ENCODE assay signal across 8 cellular contexts in the genomic region with DNA sequence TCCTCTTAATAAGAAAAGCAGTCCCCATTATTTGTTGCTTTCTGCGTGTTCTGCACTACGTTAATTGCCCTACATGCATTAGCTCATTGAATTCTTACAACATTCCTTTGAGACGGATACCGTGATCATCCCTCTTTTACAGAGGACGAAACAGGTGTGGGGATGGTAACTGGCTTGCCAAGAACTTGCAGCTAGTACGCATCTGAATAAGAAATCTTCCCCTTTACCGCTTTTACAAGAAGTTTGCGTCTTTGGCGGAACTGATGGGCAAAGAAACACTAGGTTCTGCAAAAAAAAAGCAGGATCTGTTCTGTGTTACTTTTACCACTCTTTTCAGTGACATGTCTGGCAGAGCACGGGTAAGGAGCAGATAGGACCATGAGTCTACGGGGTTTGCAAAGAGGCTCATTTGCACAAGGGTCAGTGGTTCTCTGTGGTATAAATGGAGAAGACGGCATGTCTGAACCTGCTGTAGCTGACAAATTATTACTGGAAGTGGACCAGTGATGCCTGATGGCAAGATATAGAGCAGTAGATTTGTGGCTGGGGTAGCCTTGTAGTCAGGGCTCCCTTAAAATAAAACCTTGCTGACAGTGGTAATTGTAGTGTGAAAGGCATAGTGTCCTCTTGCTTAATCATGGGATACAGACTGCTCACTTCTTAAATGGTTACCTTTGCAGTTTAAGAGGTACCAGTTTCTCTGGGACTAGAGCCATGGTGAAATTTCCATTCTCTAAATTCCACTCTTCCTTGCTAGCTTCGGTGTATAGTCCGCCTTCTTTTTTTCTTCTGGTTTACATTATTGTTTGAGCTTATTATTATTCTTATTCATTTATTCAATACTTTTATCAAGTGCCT. TPM values are rescaled to one million over a fixed set of nuclear protein-coding genes. Genes with fewer than 3 reads are reported as not detected.
DNase-seq lines count a peak whose midpoint lies in the region; ATAC-seq lines count a peak whose summit lies in the region.

No MANE protein-coding gene starts in this region.

- peak overlapping the region; percentile 95 for H3K4me3 Mint-ChIP-seq in activated CD8-positive, alpha-beta T cell treated with anti-CD3 and anti-CD28 coated beads, Interleukin-2, amount 10 ng/mL, durations not matched to agents 7 days and 5 days
- H3K4me3 Mint-ChIP-seq in stimulated activated memory B cell treated with anti-CD40 and anti-IgM and Interleukin-4, amounts not matched to agents 10 μg/mL and 1 μg/mL and 100 μg/mL, for 72 hours = peak overlapping the region; percentile 93

- WGBS in iPS DF 6.9 (ENCODE audit: insufficient coverage, insufficient read length) = no CpG with 5 or more reads among the region's 14 CpGs

- H3K4me1 ChIP-seq in iPS DF 6.9 (ENCODE audit: control insufficient read depth, insufficient read depth, low read length) = peaks cover 4% of the 10 kb centered on the region; the same call in 1 of the 2 replicates

- H3K27ac Mint-ChIP-seq in activated CD8-positive, alpha-beta T cell treated with anti-CD3 and anti-CD28 coated beads, Interleukin-2, amount 10 ng/mL, durations not matched to agents 7 days and 5 days = peak overlapping the region; percentile 95
- H3K27ac Mint-ChIP-seq in stimulated activated memory B cell treated with anti-CD40 and anti-IgM and Interleukin-4, amounts not matched to agents 10 μg/mL and 1 μg/mL and 100 μg/mL, for 72 hours = peak overlapping the region; percentile 76

- DNase-seq in C1 segment of cervical spinal cord (lab: John Stamatoyannopoulos, UW) (peak in 8 of 14 donors; percentile 14 to 57 (median 26)), iPS DF 6.9 (ENCODE audit: low read depth, low spot score) (no peak)
- DNase-seq in Jurkat, Clone E6-1 (ENCODE audit: low read depth, low spot score) = no peak
- no peak for DNase-seq in activated CD8-positive, alpha-beta T cell treated with anti-CD3 and anti-CD28 coated beads, Interleukin-2, amount 10 ng/mL, durations not matched to agents 7 days and 5 days
- no peak for DNase-seq in activated CD8-positive, alpha-beta memory T cell treated with anti-CD3 and anti-CD28 coated beads for 24 hours

- CTCF ChIA-PET in activated CD8-positive, alpha-beta T cell treated with anti-CD3 and anti-CD28 coated beads, Interleukin-2, amount 10 ng/mL, durations not matched to agents 7 days and 5 days (lab: Charles Lee) = interaction anchor here (1.3 to 4.3 kb wide), 4 partner anchors 15 to 458 kb away, joined by 5 to 43 read pairs (median 10); a partner anchor contains a TSS

- no peak overlapping the region for H3K27ac ChIP-seq in iPS DF 6.9 (ENCODE audit: low read length)

- no peaks in the 10 kb centered on the region for H3K36me3 ChIP-seq in iPS DF 6.9 (ENCODE audit: control insufficient read depth, insufficient read depth, low read length)

- no peaks in the 10 kb centered on the region for H3K9me3 Mint-ChIP-seq in activated CD8-positive, alpha-beta T cell treated with anti-CD3 and anti-CD28 coated beads, Interleukin-2, amount 10 ng/mL, durations not matched to agents 7 days and 5 days (ENCODE audit: insufficient read depth)
- H3K9me3 Mint-ChIP-seq in stimulated activated memory B cell treated with anti-CD40 and anti-IgM and Interleukin-4, amounts not matched to agents 10 μg/mL and 1 μg/mL and 100 μg/mL, for 72 hours = no peaks in the 10 kb centered on the region

- peak overlapping the region; percentile 93 for H3K4me3 ChIP-seq in Jurkat, Clone E6-1 (ENCODE audit: low read length)
- peak overlapping the region; percentile 100; the same call in 1 of the 2 replicates for H3K4me3 ChIP-seq in iPS DF 6.9 (ENCODE audit: low read length)

- no peak for ATAC-seq in activated CD8-positive, alpha-beta T cell treated with anti-CD3 and anti-CD28 coated beads, Interleukin-2, amount 10 ng/mL, durations not matched to agents 7 days and 5 days
- no peak for ATAC-seq in stimulated activated memory B cell treated with anti-CD40 and anti-IgM and Interleukin-4, amounts not matched to agents 10 μg/mL and 1 μg/mL and 100 μg/mL, for 72 hours
- ATAC-seq in HG02610 (IDR thresholded peaks at IDR 0.05; ENCODE audit: unreplicated experiment) = no peak
- no peak for ATAC-seq in GM21423 (IDR thresholded peaks at IDR 0.05; ENCODE audit: unreplicated experiment)

- peaks cover 33% of the 10 kb centered on the region for H3K36me3 Mint-ChIP-seq in activated CD8-positive, alpha-beta T cell treated with anti-CD3 and anti-CD28 coated beads, Interleukin-2, amount 10 ng/mL, durations not matched to agents 7 days and 5 days (ENCODE audit: low read depth)
- H3K36me3 Mint-ChIP-seq in stimulated activated memory B cell treated with anti-CD40 and anti-IgM and Interleukin-4, amounts not matched to agents 10 μg/mL and 1 μg/mL and 100 μg/mL, for 72 hours = peaks cover 11% of the 10 kb centered on the region

- POLR2A ChIA-PET in activated CD8-positive, alpha-beta T cell treated with anti-CD3 and anti-CD28 coated beads, Interleukin-2, amount 10 ng/mL, durations not matched to agents 7 days and 5 days (lab: Charles Lee) = interaction anchor here (1.0 to 2.2 kb wide), 5 partner anchors 11 to 724 kb away, joined by 3 to 34 read pairs (median 4); a partner anchor contains a TSS

- H3K4me1 Mint-ChIP-seq in activated CD8-positive, alpha-beta T cell treated with anti-CD3 and anti-CD28 coated beads, Interleukin-2, amount 10 ng/mL, durations not matched to agents 7 days and 5 days (ENCODE audit: low read depth) = peaks cover 33% of the 10 kb centered on the region
- peaks cover 39% of the 10 kb centered on the region for H3K4me1 Mint-ChIP-seq in stimulated activated memory B cell treated with anti-CD40 and anti-IgM and Interleukin-4, amounts not matched to agents 10 μg/mL and 1 μg/mL and 100 μg/mL, for 72 hours

- H3K27me3 Mint-ChIP-seq in activated CD8-positive, alpha-beta T cell treated with anti-CD3 and anti-CD28 coated beads, Interleukin-2, amount 10 ng/mL, durations not matched to agents 7 days and 5 days (ENCODE audit: low read depth) = no peaks in the 10 kb centered on the region
- H3K27me3 Mint-ChIP-seq in stimulated activated memory B cell treated with anti-CD40 and anti-IgM and Interleukin-4, amounts not matched to agents 10 μg/mL and 1 μg/mL and 100 μg/mL, for 72 hours = no peaks in the 10 kb centered on the region

- H3K9me3 ChIP-seq in iPS DF 6.9 (ENCODE audit: control insufficient read depth, insufficient read depth, low read length) = no peaks in the 10 kb centered on the region

- no peaks in the 10 kb centered on the region for H3K27me3 ChIP-seq in iPS DF 6.9 (ENCODE audit: control insufficient read depth, insufficient read depth, low read length)

RNA-seq across cellular contexts. Expression of a gene that starts 1.4 kb away (rescaled TPM):
- 35.3 TPM for polyA plus RNA-seq in Jurkat, Clone E6-1 (2012; ENCODE audit: insufficient read depth, insufficient read length)
- total RNA-seq in activated CD8-positive, alpha-beta T cell treated with anti-CD3 and anti-CD28 coated beads, Interleukin-2, amount 10 ng/mL, durations not matched to agents 7 days and 5 days = 10 to 100 TPM; 33.7 to 36.7 TPM

RNA-seq across cellular contexts. Expression of a gene that starts 3.2 kb away (rescaled TPM):
- polyA plus RNA-seq in Jurkat, Clone E6-1 (2012; ENCODE audit: insufficient read depth, insufficient read length) = 52.0 TPM
- 10 to 100 TPM; 19.7 to 25.9 TPM for total RNA-seq in activated CD8-positive, alpha-beta T cell treated with anti-CD3 and anti-CD28 coated beads, Interleukin-2, amount 10 ng/mL, durations not matched to agents 7 days and 5 days

RNA-seq across cellular contexts. Expression of a gene that starts 30.4 kb away (rescaled TPM):
- 10.8 TPM for polyA plus RNA-seq in Jurkat, Clone E6-1 (2012; ENCODE audit: insufficient read depth, insufficient read length)
- 10 to 100 TPM; 61.5 to 65.1 TPM for total RNA-seq in activated CD8-positive, alpha-beta T cell treated with anti-CD3 and anti-CD28 coated beads, Interleukin-2, amount 10 ng/mL, durations not matched to agents 7 days and 5 days

Comparison
In these comparisons a context has a peak if more than half of its experiments do, and no peak if none do; other contexts are left out.
1. DNase-seq: peak in C1 segment of cervical spinal cord (8 of 14); none in Jurkat, Clone E6-1 (single experiment), activated CD8-positive, alpha-beta T cell treated with anti-CD3 and anti-CD28 coated beads, Interleukin-2, amount 10 ng/mL, durations not matched to agents 7 days and 5 days (single experiment), iPS DF 6.9 (single experiment) and activated CD8-positive, alpha-beta memory T cell treated with anti-CD3 and anti-CD28 coated beads for 24 hours (single experiment).